In genomic region chr10:49595003-49595712, GRCh38 we compare ENCODE assay signal across 13 cellular contexts. TPM values are rescaled to one million over a fixed set of nuclear protein-coding genes. Genes with fewer than 3 reads are reported as not detected.
DNase-seq lines count a peak whose midpoint lies in the region; ATAC-seq and TF ChIP-seq lines count a peak whose summit lies in the region.
"Had no signal": no experiment of that assay in that cellular context is flagged by ENCODE, and none has a peak within 500 bp of the region (broad histone marks: within the 10 kb centered on the region; RNA-seq: fewer than 3 reads in every experiment).

No MANE protein-coding gene starts in this region.

- TF ChIP-seq CTCF in natural killer cell (IDR thresholded peaks at IDR 0.05) (no peak), Panc1 (IDR thresholded peaks at IDR 0.05) (no peak), upper lobe of right lung (IDR thresholded peaks at IDR 0.05) (no peak), OCI-LY7 (conservative IDR thresholded peaks at IDR 0.05; ENCODE audit: low read length) (no peak)

- no peaks in the 10 kb centered on the region for H4K20me1 ChIP-seq in OCI-LY7 (ENCODE audit: insufficient read depth, low read length)

- intact Hi-C loops in natural killer cell (cut with micrococcal nuclease) (no loop called here), Panc1 (cut with micrococcal nuclease; ENCODE audit: unreplicated experiment) (loop anchor here (10.0 kb wide), 1 partner anchor 320 kb away; no protein-coding TSS in a partner anchor), upper lobe of right lung (cut with DNase I) (no loop called here), OCI-LY7 (cut with micrococcal nuclease; ENCODE audit: unreplicated experiment) (loop anchor here (2.0 kb wide), 1 partner anchor 630 kb away; no protein-coding TSS in a partner anchor)

- H3K4me1 ChIP-seq in Panc1 (ENCODE audit: control insufficient read depth, insufficient read depth, low read length) (peaks cover 2% of the 10 kb centered on the region; the same call in 1 of the 2 replicates), upper lobe of right lung (peaks cover 3% of the 10 kb centered on the region), OCI-LY7 (ENCODE audit: insufficient read depth, low read length, poor library complexity, severe bottlenecking) (no peaks in the 10 kb centered on the region)

- H3K36me3 ChIP-seq in Panc1 (ENCODE audit: control insufficient read depth, insufficient read depth, low read length) (no peaks in the 10 kb centered on the region), upper lobe of right lung (no peaks in the 10 kb centered on the region), OCI-LY7 (ENCODE audit: insufficient read depth, low read length) (no peaks in the 10 kb centered on the region)
- H3K36me3 ChIP-seq: MG63 had no signal

- peak; percentile 44 for DNase-seq in natural killer cell treated with Interleukin-12 subunit alpha and Interleukin-12 subunit beta and Interleukin-15 and Interleukin-18, amount 100 ng/mL, for 72 hours (ENCODE audit: low spot score)
- DNase-seq in natural killer cell = no peak
- no peak for DNase-seq in Panc1 (ENCODE audit: low read depth, low spot score)
- DNase-seq in islet precursor cell = peak; percentile 52
- DNase-seq in upper lobe of right lung = no peak
- no peak for DNase-seq in NOMO-1 treated with dmso at 0.1 percent for 144 hours (lab: John Stamatoyannopoulos, UW; ENCODE audit: unreplicated experiment)
- DNase-seq in OCI-LY7 (ENCODE audit: low spot score) = no peak
- DNase-seq: NCI-H510A had no signal

- POLR2A ChIA-PET in Panc1 (lab: Charles Lee) = no interaction called here
- POLR2A ChIA-PET in OCI-LY7 (lab: Charles Lee) = no interaction called here

- H3K9me3 ChIP-seq in Panc1 (ENCODE audit: control insufficient read depth, insufficient read depth, low read depth, low read length) (no peaks in the 10 kb centered on the region), upper lobe of right lung (no peaks in the 10 kb centered on the region), OCI-LY7 (ENCODE audit: low read length) (no peaks in the 10 kb centered on the region)
- H3K9me3 ChIP-seq: MG63 had no signal

- no peak overlapping the region for H3K4me3 Mint-ChIP-seq in natural killer cell treated with Interleukin-12 subunit alpha and Interleukin-12 subunit beta and Interleukin-15 and Interleukin-18, amount 100 ng/mL, for 72 hours
- H3K4me3 Mint-ChIP-seq in natural killer cell = no peak overlapping the region
- H3K4me3 Mint-ChIP-seq: IgD-negative memory B cell had no signal

- no peaks in the 10 kb centered on the region for H3K79me2 ChIP-seq in OCI-LY7 (ENCODE audit: insufficient read depth, low read depth, low read length)

- BruUV-seq in Panc1 (replicated peaks; lab: Mats Ljungman, UMichigan) = no TSS peak
- no TSS peak for BruUV-seq in OCI-LY7 (replicated peaks; lab: Mats Ljungman, UMichigan)

- in situ Hi-C loops in Panc1 (cut with HindIII; ENCODE audit: low pct_unique_long_range_greater_than_20kb, low sequenced_read_pairs) = no loop called here

- H3K9me2 ChIP-seq in OCI-LY7 (ENCODE audit: insufficient read depth, low read length) = no peaks in the 10 kb centered on the region

- H3K4me3 ChIP-seq in Panc1 (ENCODE audit: low read depth in 2 of 2, low read length in 2 of 2) (no peak overlapping the region), upper lobe of right lung (no peak overlapping the region), OCI-LY7 (ENCODE audit: low read depth, low read length, poor library complexity, severe bottlenecking) (no peak overlapping the region)
- H3K4me3 ChIP-seq: MG63 had no signal

- peaks cover 0 to 4% of the 10 kb centered on the region in 2 donors for H3K4me1 Mint-ChIP-seq in natural killer cell treated with Interleukin-12 subunit alpha and Interleukin-12 subunit beta and Interleukin-15 and Interleukin-18, amount 100 ng/mL, for 72 hours (ENCODE audit: low read depth in 2 of 2)
- H3K4me1 Mint-ChIP-seq in natural killer cell = peaks cover 5 to 6% of the 10 kb centered on the region in 2 donors

- H3K9me3 Mint-ChIP-seq in natural killer cell treated with Interleukin-12 subunit alpha and Interleukin-12 subunit beta and Interleukin-15 and Interleukin-18, amount 100 ng/mL, for 72 hours = no peaks in the 10 kb centered on the region
- no peaks in the 10 kb centered on the region for H3K9me3 Mint-ChIP-seq in natural killer cell

- H3K4me2 ChIP-seq in OCI-LY7 (ENCODE audit: low read length) = no peak overlapping the region

- H3K27ac ChIP-seq in Panc1 (ENCODE audit: low read length) (no peak overlapping the region), upper lobe of right lung (no peak overlapping the region), OCI-LY7 (ENCODE audit: low read depth, low read length, poor library complexity, severe bottlenecking) (no peak overlapping the region)
- H3K27ac ChIP-seq: C4-2B, RWPE1 had no signal

- H2AFZ ChIP-seq in OCI-LY7 (ENCODE audit: low read length) = no peak overlapping the region

- ATAC-seq in natural killer cell treated with Interleukin-12 subunit alpha and Interleukin-12 subunit beta and Interleukin-15 and Interleukin-18, amount 100 ng/mL, for 72 hours = no peak
- ATAC-seq in natural killer cell = no peak
- ATAC-seq in Panc1 = 0 out of 2 replicates have a peak, but pooled peaks have one; percentile 24
- no peak for ATAC-seq in upper lobe of right lung

- no peaks in the 10 kb centered on the region for H3K36me3 Mint-ChIP-seq in natural killer cell treated with Interleukin-12 subunit alpha and Interleukin-12 subunit beta and Interleukin-15 and Interleukin-18, amount 100 ng/mL, for 72 hours
- H3K36me3 Mint-ChIP-seq in natural killer cell = no peaks in the 10 kb centered on the region
- H3K36me3 Mint-ChIP-seq: IgD-negative memory B cell had no signal

- CTCF ChIA-PET in Panc1 (lab: Charles Lee) (interaction anchor here (1.3 to 1.5 kb wide), 2 partner anchors 11 to 188 kb away, joined by 3 to 5 read pairs; no protein-coding TSS in a partner anchor), OCI-LY7 (lab: Charles Lee; ENCODE audit: unreplicated experiment) (no interaction called here)

- peaks cover 19 to 24% of the 10 kb centered on the region in 2 donors for H3K27me3 Mint-ChIP-seq in natural killer cell treated with Interleukin-12 subunit alpha and Interleukin-12 subunit beta and Interleukin-15 and Interleukin-18, amount 100 ng/mL, for 72 hours
- H3K27me3 Mint-ChIP-seq in natural killer cell (ENCODE audit: low read depth in 2 of 2) = peaks cover 28 to 37% of the 10 kb centered on the region in 2 donors

- no peak overlapping the region for H3K27ac Mint-ChIP-seq in natural killer cell treated with Interleukin-12 subunit alpha and Interleukin-12 subunit beta and Interleukin-15 and Interleukin-18, amount 100 ng/mL, for 72 hours
- no peak overlapping the region for H3K27ac Mint-ChIP-seq in natural killer cell
- H3K27ac Mint-ChIP-seq: IgD-negative memory B cell had no signal

- peaks cover 2% of the 10 kb centered on the region; the same call in 1 of the 2 replicates for H3K27me3 ChIP-seq in Panc1 (ENCODE audit: control insufficient read depth, insufficient read depth, low read length)
- H3K27me3 ChIP-seq in upper lobe of right lung = peaks cover 14% of the 10 kb centered on the region
- H3K27me3 ChIP-seq: MG63 had no signal

RNA-seq across cellular contexts. Expression of gene SLC18A3, which starts 15.0 kb away (rescaled TPM):
- not detected for total RNA-seq in natural killer cell treated with Interleukin-12 subunit alpha and Interleukin-12 subunit beta and Interleukin-15 and Interleukin-18, amount 100 ng/mL, for 72 hours
- total RNA-seq in natural killer cell (not detected), Panc1 (2021; ENCODE audit: unreplicated experiment) (not detected), upper lobe of right lung (not detected), OCI-LY7 (2022) (not detected in 2 replicates)
- not detected for polyA plus RNA-seq in Panc1 (2012; ENCODE audit: insufficient read length)
- not detected in 2 replicates for total RNA-seq in OCI-LY7 (2014; rRNA removed; shearing (Covaris generic))
- total RNA-seq: HT-29 had no signal
- polyA plus RNA-seq: IgD-negative memory B cell had no signal

RNA-seq across cellular contexts. Expression of gene CHAT, which starts 18.7 kb away (rescaled TPM):
- not detected for total RNA-seq in natural killer cell treated with Interleukin-12 subunit alpha and Interleukin-12 subunit beta and Interleukin-15 and Interleukin-18, amount 100 ng/mL, for 72 hours
- total RNA-seq in natural killer cell (not detected), Panc1 (2021; ENCODE audit: unreplicated experiment) (not detected), upper lobe of right lung (not detected), OCI-LY7 (2022) (not detected in 2 replicates)
- not detected for polyA plus RNA-seq in Panc1 (2012; ENCODE audit: insufficient read length)
- total RNA-seq in OCI-LY7 (2014; rRNA removed; shearing (Covaris generic)) = not detected in 2 replicates
- total RNA-seq: HT-29 had no signal
- polyA plus RNA-seq: IgD-negative memory B cell had no signal

RNA-seq across cellular contexts. Expression of gene ERCC6, which starts 56.2 kb away (rescaled TPM):
- 10 to 100 TPM; 22.5 to 27.8 TPM for total RNA-seq in natural killer cell treated with Interleukin-12 subunit alpha and Interleukin-12 subunit beta and Interleukin-15 and Interleukin-18, amount 100 ng/mL, for 72 hours
- total RNA-seq in natural killer cell = 10 to 100 TPM; 36.4 to 54.6 (median 52.6) TPM
- 19.1 TPM for total RNA-seq in Panc1 (2021; ENCODE audit: unreplicated experiment)
- polyA plus RNA-seq in Panc1 (2012; ENCODE audit: insufficient read length) = 9.2 TPM
- total RNA-seq in upper lobe of right lung = 33.9 TPM
- 7.8 and 8.8 TPM in 2 replicates for total RNA-seq in OCI-LY7 (2014; rRNA removed; shearing (Covaris generic))
- total RNA-seq in OCI-LY7 (2022) = 21.9 and 25.7 TPM in 2 replicates

Comparison
In these comparisons a context has a peak if more than half of its experiments do, and no peak if none do; other contexts are left out.
1. DNase-seq: peak in natural killer cell treated with Interleukin-12 subunit alpha and Interleukin-12 subunit beta and Interleukin-15 and Interleukin-18, amount 100 ng/mL, for 72 hours (single experiment) and islet precursor cell (single experiment); none in natural killer cell (single experiment), Panc1 (single experiment), upper lobe of right lung (single experiment), NOMO-1 treated with dmso at 0.1 percent for 144 hours (single experiment) and OCI-LY7 (single experiment).
2. intact Hi-C loops: an anchor here in Panc1 (10.0 kb wide) and OCI-LY7 (2.0 kb wide); none called in natural killer cell and upper lobe of right lung.